In genomic region chr1:170682809-170683208, GRCh38 we compare ENCODE assay signal across 24 cellular contexts. TPM values are rescaled to one million over a fixed set of nuclear protein-coding genes. Genes with fewer than 3 reads are reported as not detected.
DNase-seq lines count a peak whose midpoint lies in the region; ATAC-seq and TF ChIP-seq lines count a peak whose summit lies in the region.
"Had no signal": no experiment of that assay in that cellular context is flagged by ENCODE, and none has a peak within 500 bp of the region (broad histone marks: within the 10 kb centered on the region; RNA-seq: fewer than 3 reads in every experiment).

No MANE protein-coding gene starts in this region.

- H3K27me3 ChIP-seq in GM23248 (replicated peaks; ENCODE audit: insufficient read depth) (no peaks in the 10 kb centered on the region), subcutaneous abdominal adipose tissue (ENCODE audit: control insufficient read depth in 5 of 5, insufficient read depth in 4 of 5, low read length in 5 of 5) (peaks cover 0 to 4% (median 0%) of the 10 kb centered on the region in 5 donors)
- H3K27me3 ChIP-seq: BLaER1 treated with 17β-estradiol and CSF1 and Interleukin-3, amounts not matched to agents 10 nM and 100 nM; SJSA1 had no signal

- H3K27ac ChIP-seq in GM23248 (peak overlapping the region; percentile 97), subcutaneous abdominal adipose tissue (ENCODE audit: low read depth, low read length) (peak overlapping the region; percentile 26)
- H3K27ac ChIP-seq: BLaER1 treated with 17β-estradiol and CSF1 and Interleukin-3, amounts not matched to agents 10 nM and 100 nM; SJSA1 had no signal

- peaks cover 96% of the 10 kb centered on the region for H3F3A ChIP-seq in GM23248 (ENCODE audit: insufficient read depth)

- H3K9me3 Mint-ChIP-seq in nephron = no peaks in the 10 kb centered on the region
- H3K9me3 Mint-ChIP-seq: CD4-positive, alpha-beta T cell had no signal

- no peak overlapping the region for H3K4me2 ChIP-seq in GM23248 (ENCODE audit: unreplicated experiment)
- H3K4me2 ChIP-seq: BLaER1 treated with 17β-estradiol and CSF1 and Interleukin-3, amounts not matched to agents 10 nM and 100 nM had no signal

- H3K9ac ChIP-seq in GM23248 (no peak overlapping the region), subcutaneous abdominal adipose tissue (ENCODE audit: low read length in 5 of 5) (no peak overlapping the region)
- H3K9ac ChIP-seq: BLaER1 treated with 17β-estradiol and CSF1 and Interleukin-3, amounts not matched to agents 10 nM and 100 nM had no signal

- no peak for TF ChIP-seq CTCF in nephron (IDR thresholded peaks at IDR 0.05; ENCODE audit: unreplicated experiment in 3 of 3)

- no peak overlapping the region for H2AFZ ChIP-seq in GM23248

- peak overlapping the region in 2 of 3 experiments; percentile 4 to 11 for H3K27ac Mint-ChIP-seq in nephron
- H3K27ac Mint-ChIP-seq: CD4-positive, alpha-beta T cell had no signal

- H3K79me2 ChIP-seq in GM23248 (ENCODE audit: insufficient read depth) = peaks cover 100% of the 10 kb centered on the region

- H3K4me3 Mint-ChIP-seq in nephron = no peak overlapping the region
- H3K4me3 Mint-ChIP-seq: CD4-positive, alpha-beta T cell had no signal

- no peaks in the 10 kb centered on the region for H3K27me3 Mint-ChIP-seq in nephron (ENCODE audit: low read depth)

- H3K4me1 ChIP-seq in GM23248 (ENCODE audit: insufficient read depth) (peaks cover 88% of the 10 kb centered on the region), subcutaneous abdominal adipose tissue (ENCODE audit: control insufficient read depth in 5 of 5, insufficient read depth in 5 of 5, low read length in 5 of 5) (peaks cover 0 to 12% (median 4%) of the 10 kb centered on the region in 5 donors)
- H3K4me1 ChIP-seq: BLaER1 treated with 17β-estradiol and CSF1 and Interleukin-3, amounts not matched to agents 10 nM and 100 nM; SJSA1 had no signal

- in situ Hi-C loops in GM23248 (cut with MboI) = no loop called here

- no peak for DNase-seq in GM23248
- DNase-seq in EL = no peak
- DNase-seq: AML-193; CD4-positive, alpha-beta T cell; GDM1; KBM-7; NCI-H2029; NCI-H446; NCI-H524 treated with DMSO at 0.1 percent for 48 hours; NCI-H82; NK-92 treated with Interleukin-12 subunit alpha and Interleukin-12 subunit beta, amount 100 ng/mL, for 24 hours; Right ventricle myocardium superior; RPMI8226 had no signal

- H3K36me3 ChIP-seq in GM23248 (ENCODE audit: low read depth) (0 out of 2 replicates have a peak, but pooled peaks cover 4% of the 10 kb centered on the region), subcutaneous abdominal adipose tissue (ENCODE audit: control insufficient read depth in 5 of 5, insufficient read depth in 5 of 5, low read length in 5 of 5) (no peaks in the 10 kb centered on the region)
- H3K36me3 ChIP-seq: BLaER1 treated with 17β-estradiol and CSF1 and Interleukin-3, amounts not matched to agents 10 nM and 100 nM; SJSA1 had no signal

- H4K20me1 ChIP-seq in GM23248 (ENCODE audit: insufficient read depth) = no peaks in the 10 kb centered on the region

- H3K4me1 Mint-ChIP-seq in nephron = peaks cover 68% of the 10 kb centered on the region

- WGBS in GM23248 (ENCODE audit: low coverage in 1 of 2, low lambda C conversion rate in 2 of 2, missing lambda C conversion rate in 2 of 2), 2 experiments = 29 to 42% methylated on average over 1 of the region's 1 CpG

- no peak for ATAC-seq in SK-N-SH treated with all-trans-retinoic acid at 6 μM for 48 hours
- no peak for ATAC-seq in HG03095 (IDR thresholded peaks at IDR 0.05; ENCODE audit: unreplicated experiment)
- ATAC-seq in GM18520 (IDR thresholded peaks at IDR 0.05; ENCODE audit: unreplicated experiment) = no peak
- no peak for ATAC-seq in esophagus mucosa
- ATAC-seq: GM12878, HCT116 had no signal

- no peaks in the 10 kb centered on the region for H3K9me2 ChIP-seq in GM23248 (ENCODE audit: insufficient read depth)

- H3K4me3 ChIP-seq in GM23248 (no peak overlapping the region), subcutaneous abdominal adipose tissue (ENCODE audit: low read depth in 1 of 5, low read length in 5 of 5) (no peak overlapping the region)
- H3K4me3 ChIP-seq: BLaER1 treated with 17β-estradiol and CSF1 and Interleukin-3, amounts not matched to agents 10 nM and 100 nM; GM12878; SJSA1 had no signal

- H3K36me3 Mint-ChIP-seq in nephron (ENCODE audit: low read depth) = peaks cover 3% of the 10 kb centered on the region

- no peaks in the 10 kb centered on the region for H3K9me3 ChIP-seq in GM23248 (ENCODE audit: low read depth)
- no peaks in the 10 kb centered on the region for H3K9me3 ChIP-seq in subcutaneous abdominal adipose tissue (ENCODE audit: control insufficient read depth in 5 of 5, low read length in 5 of 5)
- H3K9me3 ChIP-seq: BLaER1 treated with 17β-estradiol and CSF1 and Interleukin-3, amounts not matched to agents 10 nM and 100 nM; SJSA1 had no signal

TF ChIP-seq in SK-N-SH treated with all-trans-retinoic acid at 6 μM for 48 hours, 23 proteins besides CTCF, POLR2A, EP300 and RAD21:
- no peak for TF ChIP-seq CSRNP3 (CRISPR knock-in tag; IDR thresholded peaks at IDR 0.05)
- TF ChIP-seq SNAI2 (CRISPR knock-in tag; IDR thresholded peaks at IDR 0.05) = no peak
- TF ChIP-seq PATZ1 (CRISPR knock-in tag; IDR thresholded peaks at IDR 0.05; ENCODE audit: borderline replicate concordance) = no peak
- TF ChIP-seq BACH2 (CRISPR knock-in tag; IDR thresholded peaks at IDR 0.05; ENCODE audit: borderline replicate concordance) = no peak
- 0 out of 2 replicates have a peak, but pooled peaks have one; percentile 2 for TF ChIP-seq TOX (CRISPR knock-in tag; IDR thresholded peaks at IDR 0.05; ENCODE audit: borderline replicate concordance)
- no peak for TF ChIP-seq RARB (CRISPR knock-in tag; IDR thresholded peaks at IDR 0.05)

RNA-seq across cellular contexts. Expression of gene PRRX1, which starts 18.9 kb away (rescaled TPM):
- 179 and 191 TPM in 2 replicates for total RNA-seq in GM23248 (2014; rRNA removed; shearing (Covaris generic))
- polyA plus RNA-seq in GM23248 (2016; fragmentation: Nextera tagmentation; extraction: Ambion mirVana) = 38.8 and 40.1 TPM in 2 replicates
- total RNA-seq in esophagus mucosa = 2.9 TPM
- total RNA-seq: CD4-positive, alpha-beta T cell; MCF 10A had no signal

Comparison
In these comparisons a context has a peak if more than half of its experiments do, and no peak if none do; other contexts are left out.
1. RNA of gene PRRX1, which starts 18.9 kb away (total RNA-seq): 179 to 191 TPM in GM23248; 2.9 TPM in esophagus mucosa (single experiment); every median in the first group is over 10 times any median in the second.